ENCODE assay signal across 16 cellular contexts in genomic region chr4:25524616-25525146, GRCh38.
DNase-seq lines count a peak whose midpoint lies in the region; ATAC-seq and TF ChIP-seq lines count a peak whose summit lies in the region.
"Had no signal": no experiment of that assay in that cellular context is flagged by ENCODE, and none has a peak within 500 bp of the region (broad histone marks: within the 10 kb centered on the region; RNA-seq: fewer than 3 reads in every experiment).

No MANE protein-coding gene starts in this region.

- peak overlapping the region; percentile 26; the same call in 1 of the 2 replicates for H3K27ac ChIP-seq in VCaP
- no peak overlapping the region for H3K27ac ChIP-seq in left lung
- H3K27ac ChIP-seq: 22Rv1, BLaER1, KMS-11 had no signal

- H3K9me3 Mint-ChIP-seq in Caco-2 (ENCODE audit: unreplicated experiment): no peaks in the 10 kb centered on the region
- H3K9me3 Mint-ChIP-seq: CD8-positive, alpha-beta T cell had no signal

- H3K4me3 ChIP-seq in left lung (no peak overlapping the region), Caco-2 (ENCODE audit: low read depth, low read length) (no peak overlapping the region)
- H3K4me3 ChIP-seq: BLaER1 had no signal

- H3K27me3 Mint-ChIP-seq in Caco-2 (ENCODE audit: insufficient read depth, unreplicated experiment): no peaks in the 10 kb centered on the region

- H3K36me3 ChIP-seq in left lung (no peaks in the 10 kb centered on the region), Caco-2 (ENCODE audit: control insufficient read depth, insufficient read depth, low read length) (no peaks in the 10 kb centered on the region)
- H3K36me3 ChIP-seq: BLaER1 had no signal

- H3K4me1 Mint-ChIP-seq in Caco-2 (ENCODE audit: low read depth, unreplicated experiment): peaks cover 7% of the 10 kb centered on the region

- DNase-seq in NCI-H2227 treated with DMSO at 0.1 percent for 48 hours (lab: John Stamatoyannopoulos, UW): peak; percentile 8
- no peak for DNase-seq in NCI-H2227 (lab: John Stamatoyannopoulos, UW; ENCODE audit: unreplicated experiment)
- DNase-seq in left lung: no peak
- DNase-seq in Caco-2: no peak
- DNase-seq in NCI-H1048 (lab: John Stamatoyannopoulos, UW): no peak
- no peak for DNase-seq in cerebellar cortex (ENCODE audit: low spot score)
- no peak for DNase-seq in DMS53 treated with DMSO at 0.1 percent for 48 hours (lab: John Stamatoyannopoulos, UW; ENCODE audit: unreplicated experiment)
- DNase-seq: CD8-positive, alpha-beta T cell; GDM1; NCI-H1092; NCI-H446; NCI-H69 had no signal

- no TSS peak for BruUV-seq in Caco-2 (replicated peaks; lab: Mats Ljungman, UMichigan)

- no peaks in the 10 kb centered on the region for H3K36me3 Mint-ChIP-seq in Caco-2 (ENCODE audit: insufficient read depth, unreplicated experiment)
- H3K36me3 Mint-ChIP-seq: CD8-positive, alpha-beta T cell had no signal

- TF ChIP-seq CTCF in VCaP (conservative IDR thresholded peaks at IDR 0.05) (no peak), left lung (IDR thresholded peaks at IDR 0.05) (no peak), Caco-2 (IDR thresholded peaks at IDR 0.05; ENCODE audit: insufficient read depth in 1 of 2, low read depth in 1 of 2, low read length in 1 of 2, severe bottlenecking in 1 of 2, unreplicated experiment in 1 of 2) (no peak)

- H3K9me3 ChIP-seq in left lung (no peaks in the 10 kb centered on the region), Caco-2 (no peaks in the 10 kb centered on the region)
- H3K9me3 ChIP-seq: BLaER1 had no signal

- H3K4me1 ChIP-seq in left lung: no peaks in the 10 kb centered on the region
- H3K4me1 ChIP-seq in Caco-2: no peaks in the 10 kb centered on the region
- H3K4me1 ChIP-seq: BLaER1 had no signal

- H3K27ac Mint-ChIP-seq in Caco-2 (ENCODE audit: unreplicated experiment): no peak overlapping the region
- H3K27ac Mint-ChIP-seq: CD8-positive, alpha-beta T cell had no signal

- POLR2A ChIA-PET in Caco-2 (lab: Charles Lee): no interaction called here

- no peak overlapping the region for H3K4me3 Mint-ChIP-seq in Caco-2 (ENCODE audit: unreplicated experiment)
- H3K4me3 Mint-ChIP-seq: CD8-positive, alpha-beta T cell had no signal

- peaks cover 0 to 7% of the 10 kb centered on the region in 2 donors for H3K27me3 ChIP-seq in left lung
- no peaks in the 10 kb centered on the region for H3K27me3 ChIP-seq in Caco-2 (replicated peaks; ENCODE audit: control insufficient read depth, insufficient read depth, low read length)
- H3K27me3 ChIP-seq: BLaER1 had no signal

- ATAC-seq in left lung: peak; percentile 78
- ATAC-seq: CD8-positive, alpha-beta T cell had no signal

- intact Hi-C loops in left lung (cut with DNase I): no loop called here
- intact Hi-C loops in Caco-2 (cut with micrococcal nuclease; ENCODE audit: unreplicated experiment): loop anchor here (10.0 kb wide), 1 partner anchor 80 kb away; no protein-coding TSS in a partner anchor

- CTCF ChIA-PET in Caco-2 (lab: Charles Lee): no interaction called here
